22 cellular contexts compared by ENCODE assay signal in genomic region chr17:42508426-42509164, GRCh38. TPM values are rescaled to one million over a fixed set of nuclear protein-coding genes. Genes with fewer than 3 reads are reported as not detected.
DNase-seq lines count a peak whose midpoint lies in the region; ATAC-seq and TF ChIP-seq lines count a peak whose summit lies in the region.
"Had no signal": no experiment of that assay in that cellular context is flagged by ENCODE, and none has a peak within 500 bp of the region (broad histone marks: within the 10 kb centered on the region; RNA-seq: fewer than 3 reads in every experiment).

No MANE protein-coding gene starts in this region.

- WGBS in spleen, 5 donors = 60 to 69% (median 67%) methylated on average over 12 of the region's 12 CpGs

- H3K9me2 ChIP-seq in Loucy (replicated peaks; ENCODE audit: low read depth, low read length) = no peaks in the 10 kb centered on the region

- H3K4me3 Mint-ChIP-seq in activated CD4-positive, alpha-beta T cell treated with anti-CD3 and anti-CD28 coated beads, Interleukin-2, amount 10 ng/mL, durations not matched to agents 24 days and 14 days = no peak overlapping the region
- H3K4me3 Mint-ChIP-seq: activated naive CD8-positive, alpha-beta T cell treated with anti-CD3 and anti-CD28 coated beads, Interleukin-2, amount 50 U/mL, for 24 hours; brain; CD4-positive, alpha-beta memory T cell; mesothelial cell of epicardium; naive thymus-derived CD4-positive, alpha-beta T cell; WTC11 had no signal

- H3K27me3 ChIP-seq in Loucy (ENCODE audit: insufficient read depth, low read length, poor library complexity, severe bottlenecking) (no peaks in the 10 kb centered on the region), spleen (replicated peaks in 1 of 7) (no peaks in the 10 kb centered on the region)

- H3K4me3 ChIP-seq in Loucy (ENCODE audit: low read length, poor library complexity, severe bottlenecking) (no peak overlapping the region), spleen (no peak overlapping the region)
- H3K4me3 ChIP-seq: smooth muscle cell had no signal

- TF ChIP-seq CTCF in Loucy (conservative IDR thresholded peaks at IDR 0.05; ENCODE audit: low read length) = no peak
- no peak for TF ChIP-seq CTCF in spleen (IDR thresholded peaks at IDR 0.05 in 8 of 11, conservative IDR thresholded peaks at IDR 0.05 in 3 of 11)

- TF ChIP-seq POLR2A in spleen (IDR thresholded peaks at IDR 0.05) = no peak

- H4K20me1 ChIP-seq in Loucy (ENCODE audit: insufficient read depth, low read length, poor library complexity, severe bottlenecking) = no peaks in the 10 kb centered on the region

- peak overlapping the region; percentile 4 for H3K9ac ChIP-seq in Loucy (ENCODE audit: low read depth, low read length, poor library complexity, severe bottlenecking)

- no peaks in the 10 kb centered on the region for H3K9me3 Mint-ChIP-seq in activated CD4-positive, alpha-beta T cell treated with anti-CD3 and anti-CD28 coated beads, Interleukin-2, amount 10 ng/mL, durations not matched to agents 24 days and 14 days
- H3K9me3 Mint-ChIP-seq: activated naive CD8-positive, alpha-beta T cell treated with anti-CD3 and anti-CD28 coated beads, Interleukin-2, amount 50 U/mL, for 24 hours; brain; CD4-positive, alpha-beta memory T cell; mesothelial cell of epicardium; naive thymus-derived CD4-positive, alpha-beta T cell; WTC11 had no signal

- no peak overlapping the region for H2AFZ ChIP-seq in Loucy (ENCODE audit: low read length)

- no peaks in the 10 kb centered on the region for H3F3A ChIP-seq in Loucy (ENCODE audit: low read depth)

- peaks cover 6% of the 10 kb centered on the region for H3K4me1 Mint-ChIP-seq in activated CD4-positive, alpha-beta T cell treated with anti-CD3 and anti-CD28 coated beads, Interleukin-2, amount 10 ng/mL, durations not matched to agents 24 days and 14 days
- H3K4me1 Mint-ChIP-seq: activated naive CD8-positive, alpha-beta T cell treated with anti-CD3 and anti-CD28 coated beads, Interleukin-2, amount 50 U/mL, for 24 hours; brain; WTC11 had no signal

- H3K9me3 ChIP-seq in Loucy (ENCODE audit: insufficient read depth, low read depth, low read length) (no peaks in the 10 kb centered on the region), spleen (no peaks in the 10 kb centered on the region)

- H3K27ac ChIP-seq in spleen = peak overlapping the region in 1 of 8 donors; percentile 11

- H3K36me3 ChIP-seq in Loucy (ENCODE audit: insufficient read depth, low read length) (no peaks in the 10 kb centered on the region), spleen (peaks cover 0 to 96% (median 41%) of the 10 kb centered on the region in 6 donors)

- H3K36me3 Mint-ChIP-seq in activated CD4-positive, alpha-beta T cell treated with anti-CD3 and anti-CD28 coated beads, Interleukin-2, amount 10 ng/mL, durations not matched to agents 24 days and 14 days (ENCODE audit: low read depth) = peaks cover 8% of the 10 kb centered on the region

- H3K4me2 ChIP-seq in Loucy (ENCODE audit: low read depth, low read length, poor library complexity, severe bottlenecking) = peak overlapping the region; percentile 36
- H3K4me2 ChIP-seq: smooth muscle cell had no signal

- intact Hi-C loops in spleen (cut with DNase I; ENCODE audit: low total_unique reads) = no loop called here
- intact Hi-C loops in activated CD4-positive, alpha-beta T cell treated with anti-CD3 and anti-CD28 coated beads, Interleukin-2, amount 10 ng/mL, durations not matched to agents 24 days and 14 days (cut with micrococcal nuclease) = no loop called here

- ATAC-seq in HG03045 (IDR thresholded peaks at IDR 0.05; ENCODE audit: unreplicated experiment) = no peak
- ATAC-seq in HG02610 (IDR thresholded peaks at IDR 0.05; ENCODE audit: unreplicated experiment) = no peak
- ATAC-seq: activated naive CD8-positive, alpha-beta T cell treated with anti-CD3 and anti-CD28 coated beads, Interleukin-2, amount 50 U/mL, for 24 hours; left ventricle myocardium superior; naive thymus-derived CD4-positive, alpha-beta T cell; WTC11 had no signal

- H3K79me2 ChIP-seq in Loucy (ENCODE audit: insufficient read depth, low read length) = no peaks in the 10 kb centered on the region

- H3K4me1 ChIP-seq in Loucy (ENCODE audit: insufficient read depth, low read length, poor library complexity, severe bottlenecking) = peaks cover 13% of the 10 kb centered on the region
- H3K4me1 ChIP-seq in spleen = peaks cover 0 to 27% (median 13%) of the 10 kb centered on the region in 6 donors

- H3K27me3 Mint-ChIP-seq in activated CD4-positive, alpha-beta T cell treated with anti-CD3 and anti-CD28 coated beads, Interleukin-2, amount 10 ng/mL, durations not matched to agents 24 days and 14 days = no peaks in the 10 kb centered on the region
- H3K27me3 Mint-ChIP-seq: brain; CD4-positive, alpha-beta memory T cell; naive thymus-derived CD4-positive, alpha-beta T cell had no signal

- H3K27ac Mint-ChIP-seq in activated CD4-positive, alpha-beta T cell treated with anti-CD3 and anti-CD28 coated beads, Interleukin-2, amount 10 ng/mL, durations not matched to agents 24 days and 14 days = no peak overlapping the region
- H3K27ac Mint-ChIP-seq: activated naive CD8-positive, alpha-beta T cell treated with anti-CD3 and anti-CD28 coated beads, Interleukin-2, amount 50 U/mL, for 24 hours; WTC11 had no signal

- DNase-seq in ELR (ENCODE audit: low read depth) = peak; percentile 18
- DNase-seq in dermis blood vessel endothelial cell = peak; percentile 71
- DNase-seq in spleen = peak; percentile 7
- no peak for DNase-seq in activated CD4-positive, alpha-beta T cell treated with anti-CD3 and anti-CD28 coated beads, Interleukin-2, amount 10 ng/mL, durations not matched to agents 24 days and 14 days
- DNase-seq: activated CD8-positive, alpha-beta memory T cell treated with anti-CD3 and anti-CD28 coated beads, Interleukin-2, amount 50 U/mL, for 48 hours; activated naive CD8-positive, alpha-beta T cell treated with anti-CD3 and anti-CD28 coated beads, Interleukin-2, amount 50 U/mL, for 24 hours; CD4-positive, alpha-beta memory T cell; islet precursor cell; KG1; left ventricle myocardium superior; naive thymus-derived CD4-positive, alpha-beta T cell; NCI-H1694 treated with DMSO at 0.1 percent for 48 hours; NCI-H524 treated with DMSO at 0.1 percent for 48 hours; retina; T-helper 2 cell had no signal

RNA-seq across cellular contexts. Expression of gene NAGLU, which starts 27.4 kb away (rescaled TPM):
- total RNA-seq in dermis blood vessel endothelial cell (44.9 and 53.3 TPM in 2 replicates), spleen (10 to 100 TPM; 32.5 to 61.0 (median 48.9) TPM)
- 10 to 100 TPM; 27.3 to 55.2 (median 49.8) TPM for polyA plus RNA-seq in spleen
- total RNA-seq in activated CD4-positive, alpha-beta T cell treated with anti-CD3 and anti-CD28 coated beads, Interleukin-2, amount 10 ng/mL, durations not matched to agents 24 days and 14 days = 20.4 and 20.7 TPM in 2 replicates

RNA-seq across cellular contexts. Expression of gene HSD17B1, which starts 44.1 kb away (rescaled TPM):
- total RNA-seq in dermis blood vessel endothelial cell (0.23 and 0.34 TPM in 2 replicates), spleen (1 to 10 TPM in 2 of 7 donors, under 1 TPM in 5; 0.54 to 1.6 (median 0.79) TPM)
- polyA plus RNA-seq in spleen = 1 to 10 TPM; 2.9 to 5.5 (median 3.5) TPM
- total RNA-seq in activated CD4-positive, alpha-beta T cell treated with anti-CD3 and anti-CD28 coated beads, Interleukin-2, amount 10 ng/mL, durations not matched to agents 24 days and 14 days = 0.42 and 0.83 TPM in 2 replicates

RNA-seq across cellular contexts. Expression of gene ATP6V0A1, which starts 49.9 kb away (rescaled TPM):
- total RNA-seq in dermis blood vessel endothelial cell = 27.9 and 42.9 TPM in 2 replicates
- 100 to 1,000 TPM in 5 of 7 donors, 10 to 100 TPM in 2; 87.4 to 140 (median 126) TPM for total RNA-seq in spleen
- polyA plus RNA-seq in spleen = 10 to 100 TPM; 23.0 to 74.0 (median 50.7) TPM
- 16.9 and 18.8 TPM in 2 replicates for total RNA-seq in activated CD4-positive, alpha-beta T cell treated with anti-CD3 and anti-CD28 coated beads, Interleukin-2, amount 10 ng/mL, durations not matched to agents 24 days and 14 days

RNA-seq across cellular contexts. Expression of gene COASY, which starts 53.4 kb away (rescaled TPM):
- total RNA-seq in dermis blood vessel endothelial cell = 9.5 and 33.9 TPM in 2 replicates
- 10 to 100 TPM; 32.5 to 68.6 (median 66.5) TPM for total RNA-seq in spleen
- polyA plus RNA-seq in spleen = 100 to 1,000 TPM in 1 of 3 donors, 10 to 100 TPM in 2; 50.0 to 104 (median 80.6) TPM
- total RNA-seq in activated CD4-positive, alpha-beta T cell treated with anti-CD3 and anti-CD28 coated beads, Interleukin-2, amount 10 ng/mL, durations not matched to agents 24 days and 14 days = 97.7 and 109 TPM in 2 replicates

RNA-seq across cellular contexts. Expression of gene MLX, which starts 58.3 kb away (rescaled TPM):
- total RNA-seq in dermis blood vessel endothelial cell (33.0 and 34.5 TPM in 2 replicates), spleen (10 to 100 TPM; 43.0 to 64.4 (median 55.8) TPM)
- 10 to 100 TPM; 33.0 to 39.1 (median 33.2) TPM for polyA plus RNA-seq in spleen
- 67.8 and 72.6 TPM in 2 replicates for total RNA-seq in activated CD4-positive, alpha-beta T cell treated with anti-CD3 and anti-CD28 coated beads, Interleukin-2, amount 10 ng/mL, durations not matched to agents 24 days and 14 days
